Comparison of ENCODE assay signal across 9 cellular contexts in the genomic region with DNA sequence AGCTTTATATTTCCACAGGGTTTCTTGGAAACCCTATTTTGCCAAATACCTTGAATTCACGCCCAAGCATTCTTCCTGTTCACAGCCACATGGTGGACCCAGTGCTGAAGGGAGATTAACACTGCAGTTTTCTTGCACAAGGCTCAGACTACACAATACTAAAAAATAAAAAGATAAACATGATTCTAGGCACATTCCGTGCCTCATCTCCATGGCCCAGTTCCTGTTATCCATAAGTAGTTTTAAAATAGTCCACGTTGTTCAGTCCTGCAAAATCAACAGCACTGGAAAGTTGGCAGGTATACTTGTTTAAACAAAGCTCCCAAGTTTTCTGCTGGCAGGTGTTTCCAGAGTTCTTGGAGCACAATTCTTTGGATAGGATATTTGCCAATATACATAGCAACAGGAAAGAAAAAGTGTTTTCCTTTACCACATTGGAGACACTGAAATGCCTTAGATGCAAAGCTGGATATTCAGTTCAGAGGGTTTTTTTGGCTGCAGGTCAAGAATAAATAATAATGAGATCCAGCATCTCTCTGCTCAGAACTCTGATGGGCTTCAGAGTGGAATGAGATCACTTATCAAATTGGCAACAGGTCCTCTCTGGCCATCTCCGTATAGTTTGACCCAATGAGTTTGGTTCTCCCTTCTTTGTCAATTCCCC.
DNase-seq lines count a peak whose midpoint lies in the region; ATAC-seq and TF ChIP-seq lines count a peak whose summit lies in the region.
"Had no signal": no experiment of that assay in that cellular context is flagged by ENCODE, and none has a peak within 500 bp of the region (broad histone marks: within the 10 kb centered on the region; RNA-seq: fewer than 3 reads in every experiment).

No MANE protein-coding gene starts in this region.

- H3K27ac Mint-ChIP-seq in activated T-helper 17 cell treated with anti-CD3 and anti-CD28 coated beads, Interleukin-2, amount 50 U/mL, for 72 hours: no peak overlapping the region

- H3K36me3 Mint-ChIP-seq in activated T-helper 17 cell treated with anti-CD3 and anti-CD28 coated beads, Interleukin-2, amount 50 U/mL, for 72 hours (ENCODE audit: low read depth): no peaks in the 10 kb centered on the region

- H3K27ac ChIP-seq in RWPE1 (no peak overlapping the region), prostate gland (peak overlapping the region; percentile 46 to 50)

- H3K4me1 ChIP-seq in prostate gland (replicated peaks): no peaks in the 10 kb centered on the region

- no peaks in the 10 kb centered on the region for H3K36me3 ChIP-seq in prostate gland

- no peak overlapping the region for H3K4me3 ChIP-seq in prostate gland

- no peaks in the 10 kb centered on the region for H3K4me1 Mint-ChIP-seq in activated T-helper 17 cell treated with anti-CD3 and anti-CD28 coated beads, Interleukin-2, amount 50 U/mL, for 72 hours

- H3K9me3 ChIP-seq in prostate gland: no peaks in the 10 kb centered on the region

- DNase-seq in DMS79 (lab: John Stamatoyannopoulos, UW): peak; percentile 5
- peak; percentile 23 for DNase-seq in RWPE1 (ENCODE audit: low spot score)
- peak; percentile 80 for DNase-seq in fibroblast of the conjunctiva (ENCODE audit: low read depth)
- peak; percentile 91 for DNase-seq in prostate gland (ENCODE audit: low spot score)
- DNase-seq in NCI-H82 (lab: John Stamatoyannopoulos, UW): no peak
- no peak for DNase-seq in CD1c-positive myeloid dendritic cell (ENCODE audit: extremely low spot score)
- DNase-seq: amniotic stem cell had no signal

- ATAC-seq in HG03159 (IDR thresholded peaks at IDR 0.05; ENCODE audit: unreplicated experiment): no peak
- no peak for ATAC-seq in activated T-helper 17 cell treated with anti-CD3 and anti-CD28 coated beads, Interleukin-2, amount 50 U/mL, for 72 hours (replicated peaks)

- no peaks in the 10 kb centered on the region for H3K27me3 ChIP-seq in prostate gland (replicated peaks; ENCODE audit: insufficient read depth)

- POLR2A ChIA-PET in RWPE1 (lab: Yijun Ruan, JAX; ENCODE audit: low non-redundant PET): no interaction called here

- no peak overlapping the region for H3K4me3 Mint-ChIP-seq in activated T-helper 17 cell treated with anti-CD3 and anti-CD28 coated beads, Interleukin-2, amount 50 U/mL, for 72 hours

- TF ChIP-seq POLR2A in prostate gland (IDR thresholded peaks at IDR 0.05): no peak

- 14% methylated on average over 4 of the region's 4 CpGs for WGBS in prostate gland

- peak; percentile 49 for TF ChIP-seq CTCF in RWPE1 (conservative IDR thresholded peaks at IDR 0.05; ENCODE audit: low read depth)
- TF ChIP-seq CTCF in prostate gland (IDR thresholded peaks at IDR 0.05): peak in 1 of 4 experiments; percentile 24

- no peaks in the 10 kb centered on the region for H3K27me3 Mint-ChIP-seq in activated T-helper 17 cell treated with anti-CD3 and anti-CD28 coated beads, Interleukin-2, amount 50 U/mL, for 72 hours

- intact Hi-C loops in prostate gland (cut with DNase I): loop anchor here (2.0 to 10.0 kb wide), 4 partner anchors 78 to 211 kb away; partner anchors contain the start of gene TGFBR2

- CTCF ChIA-PET in RWPE1 (lab: Yijun Ruan, JAX): interaction anchor here (0.8 kb wide), 1 partner anchor 389 kb away, joined by 4 read pairs; no protein-coding TSS in a partner anchor

- H3K9me3 Mint-ChIP-seq in activated T-helper 17 cell treated with anti-CD3 and anti-CD28 coated beads, Interleukin-2, amount 50 U/mL, for 72 hours: peaks cover 4% of the 10 kb centered on the region

Comparison
In these comparisons a context has a peak if more than half of its experiments do, and no peak if none do; other contexts are left out.
1. DNase-seq: peak in DMS79 (single experiment), RWPE1 (single experiment), fibroblast of the conjunctiva (single experiment) and prostate gland (single experiment); none in NCI-H82 (single experiment) and CD1c-positive myeloid dendritic cell (single experiment).